In the genomic region with DNA sequence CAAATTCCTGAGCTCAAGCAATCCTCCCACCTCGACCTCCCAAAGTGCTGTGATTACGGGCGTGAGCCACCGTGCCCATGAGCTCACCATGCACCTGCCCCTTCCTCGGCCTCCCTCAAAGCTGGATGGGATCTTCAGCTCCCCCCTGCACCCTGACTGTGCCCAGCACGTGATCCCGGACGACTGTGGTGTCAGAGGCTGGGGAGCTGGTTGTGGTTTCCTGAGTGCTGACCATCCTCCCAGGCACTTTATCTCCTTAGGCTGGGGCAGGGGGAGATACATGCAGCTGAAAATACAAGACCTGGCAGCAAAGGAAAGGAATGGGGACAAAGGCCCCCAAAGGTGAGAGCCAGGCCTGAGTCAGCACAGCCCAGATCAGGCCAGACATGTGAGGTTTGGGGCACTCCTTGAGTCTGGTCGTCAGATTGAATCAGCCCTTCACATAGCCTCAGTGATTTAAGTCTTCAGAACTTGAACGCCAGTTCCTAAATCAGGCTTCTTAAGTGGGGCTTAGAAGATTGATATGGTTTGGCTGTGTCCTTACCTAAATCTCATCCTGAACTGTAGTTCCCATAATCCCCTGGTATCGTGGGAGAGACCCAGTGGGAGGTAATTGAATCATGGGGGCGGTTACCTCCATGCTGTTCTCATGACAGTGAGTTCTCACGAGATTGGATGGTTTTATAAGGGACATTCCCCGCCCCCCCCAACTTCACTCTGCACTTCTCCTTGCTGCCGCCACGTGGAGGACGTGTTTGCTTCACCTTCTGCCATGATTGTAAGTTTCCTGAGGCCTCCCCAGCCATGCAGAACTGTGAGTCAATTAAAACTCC, we compare ENCODE assay signal across 8 cellular contexts. TPM values are rescaled to one million over a fixed set of nuclear protein-coding genes. Genes with fewer than 3 reads are reported as not detected.
A peak's percentile ranks its signal among the peaks of the same experiment; 100 is the strongest.
DNase-seq lines count a peak whose midpoint lies in the region; ATAC-seq lines count a peak whose summit lies in the region.
"Had no signal": no experiment of that assay in that cellular context is flagged by ENCODE, and none has a peak within 500 bp of the region (broad histone marks: within the 10 kb centered on the region; RNA-seq: fewer than 3 reads in every experiment).

No MANE protein-coding gene starts in this region.

- H3K27ac Mint-ChIP-seq in memory B cell = peak overlapping the region; percentile 63

- no peaks in the 10 kb centered on the region for H3K9me3 Mint-ChIP-seq in activated T-cell treated with anti-CD3 and anti-CD28 coated beads, Interleukin-2, amount 50 U/mL, for 4 hours
- H3K9me3 Mint-ChIP-seq in memory B cell = no peaks in the 10 kb centered on the region
- H3K9me3 Mint-ChIP-seq: neural crest cell had no signal

- DNase-seq in MG63 (peak; percentile 18), memory B cell (ENCODE audit: low spot score in 2 of 2) (peak; percentile 53 to 72), left lobe of liver (ENCODE audit: low spot score) (no peak), NCI-H345 treated with DMSO at 0.1 percent for 48 hours (lab: John Stamatoyannopoulos, UW; ENCODE audit: unreplicated experiment) (no peak)
- peak; percentile 29 for DNase-seq in activated T-cell treated with anti-CD3 and anti-CD28 coated beads, Interleukin-2, amount 50 U/mL, for 4 hours

- no peak overlapping the region for H3K4me3 Mint-ChIP-seq in activated T-cell treated with anti-CD3 and anti-CD28 coated beads, Interleukin-2, amount 50 U/mL, for 4 hours
- peak overlapping the region; percentile 73 for H3K4me3 Mint-ChIP-seq in memory B cell
- H3K4me3 Mint-ChIP-seq: neural crest cell had no signal

- H3K4me1 Mint-ChIP-seq in activated T-cell treated with anti-CD3 and anti-CD28 coated beads, Interleukin-2, amount 50 U/mL, for 4 hours (ENCODE audit: low read depth) = peaks cover 5% of the 10 kb centered on the region
- H3K4me1 Mint-ChIP-seq in memory B cell = peaks cover 28% of the 10 kb centered on the region
- H3K4me1 Mint-ChIP-seq: neural crest cell had no signal

- no peaks in the 10 kb centered on the region for H3K27me3 Mint-ChIP-seq in activated T-cell treated with anti-CD3 and anti-CD28 coated beads, Interleukin-2, amount 50 U/mL, for 4 hours (ENCODE audit: low read depth)
- H3K27me3 Mint-ChIP-seq in memory B cell = no peaks in the 10 kb centered on the region

- H3K36me3 Mint-ChIP-seq in activated T-cell treated with anti-CD3 and anti-CD28 coated beads, Interleukin-2, amount 50 U/mL, for 4 hours (ENCODE audit: insufficient read depth) = no peaks in the 10 kb centered on the region
- H3K36me3 Mint-ChIP-seq in memory B cell = peaks cover 3% of the 10 kb centered on the region

- H3K36me3 ChIP-seq in MG63 = no peaks in the 10 kb centered on the region

- H3K4me3 ChIP-seq in MG63 = no peak overlapping the region

- ATAC-seq in GM19023 (IDR thresholded peaks at IDR 0.05; ENCODE audit: unreplicated experiment) (peak; percentile 35), memory B cell (ENCODE audit: low read depth) (peak; percentile 80), GM21723 (IDR thresholded peaks at IDR 0.05; ENCODE audit: unreplicated experiment) (no peak), left lobe of liver (no peak)
- peak in 1 of 2 donors; percentile 53 for ATAC-seq in activated T-cell treated with anti-CD3 and anti-CD28 coated beads, Interleukin-2, amount 50 U/mL, for 4 hours

- H3K27me3 ChIP-seq in MG63 = no peaks in the 10 kb centered on the region

- no peaks in the 10 kb centered on the region for H3K9me3 ChIP-seq in MG63

RNA-seq across cellular contexts. Expression of gene PRKCD, which starts 35.8 kb away (rescaled TPM):
- 3.2 and 6.8 TPM in 2 replicates for total RNA-seq in MG63 (2014; rRNA removed; shearing (Covaris generic); ENCODE audit: low replicate concordance)
- total RNA-seq in activated T-cell treated with anti-CD3 and anti-CD28 coated beads, Interleukin-2, amount 50 U/mL, for 4 hours = 10 to 100 TPM; 15.7 to 24.3 (median 19.1) TPM
- 4.6 TPM for total RNA-seq in left lobe of liver

RNA-seq across cellular contexts. Expression of gene TKT, which starts 59.0 kb away (rescaled TPM):
- total RNA-seq in MG63 (2014; rRNA removed; shearing (Covaris generic); ENCODE audit: low replicate concordance) = 315 and 707 TPM in 2 replicates
- 100 to 1,000 TPM; 287 to 334 (median 331) TPM for total RNA-seq in activated T-cell treated with anti-CD3 and anti-CD28 coated beads, Interleukin-2, amount 50 U/mL, for 4 hours
- total RNA-seq in left lobe of liver = 109 TPM

Comparison
In these comparisons a context has a peak if more than half of its experiments do, and no peak if none do; other contexts are left out.
1. ATAC-seq: peak in GM19023 (single experiment) and memory B cell (single experiment); none in GM21723 (single experiment) and left lobe of liver (single experiment).
2. DNase-seq: peak in MG63 (single experiment), activated T-cell treated with anti-CD3 and anti-CD28 coated beads, Interleukin-2, amount 50 U/mL, for 4 hours (single experiment) and memory B cell (2 of 2); none in left lobe of liver (single experiment) and NCI-H345 treated with DMSO at 0.1 percent for 48 hours (single experiment).